In genomic region chr12:32761716-32762115, GRCh38 we compare ENCODE assay signal across 14 cellular contexts. TPM values are rescaled to one million over a fixed set of nuclear protein-coding genes. Genes with fewer than 3 reads are reported as not detected.
A peak's percentile ranks its signal among the peaks of the same experiment; 100 is the strongest.
DNase-seq lines count a peak whose midpoint lies in the region; ATAC-seq and TF ChIP-seq lines count a peak whose summit lies in the region.
"Had no signal": no experiment of that assay in that cellular context is flagged by ENCODE, and none has a peak within 500 bp of the region (broad histone marks: within the 10 kb centered on the region; RNA-seq: fewer than 3 reads in every experiment).

No MANE protein-coding gene starts in this region.

- CTCF ChIA-PET in activated CD4-positive, alpha-beta T cell treated with anti-CD3 and anti-CD28 coated beads for 36 hours (lab: Charles Lee), result interaction anchor here (1.1 to 1.3 kb wide), 2 partner anchors 31 to 363 kb away, joined by 4 to 5 read pairs; partner anchors contain the start of gene FGD4
- CTCF ChIA-PET in T-cell (lab: Charles Lee), result interaction anchor here in 1 of 2 donors (0.6 kb wide), 2 partner anchors 827 to 1336 kb away, joined by 4 read pairs; no protein-coding TSS in a partner anchor

- H4K20me1 ChIP-seq in GM23338 (replicated peaks; ENCODE audit: insufficient read depth) (no peaks in the 10 kb centered on the region), smooth muscle cell (ENCODE audit: low read depth) (no peaks in the 10 kb centered on the region)

- H3K79me2 ChIP-seq in GM23338 (replicated peaks; ENCODE audit: insufficient read depth) (no peaks in the 10 kb centered on the region), smooth muscle cell (ENCODE audit: low read depth) (no peaks in the 10 kb centered on the region)

- DNase-seq in GM23338 (ENCODE audit: low spot score) (no peak), MV-4-11 (lab: John Stamatoyannopoulos, UW) (peak; percentile 78), GM10266 (ENCODE audit: extremely low spot score) (no peak), smooth muscle cell (lab: John Stamatoyannopoulos, UW; ENCODE audit: unreplicated experiment) (no peak), T-cell (no peak)
- no peak for DNase-seq in activated CD4-positive, alpha-beta T cell treated with anti-CD3 and anti-CD28 coated beads for 36 hours
- DNase-seq: activated naive CD4-positive, alpha-beta T cell; brain microvascular endothelial cell; DMS79 treated with DMSO at 0.1 percent for 48 hours; NCI-H187; stimulated activated CD4-positive, alpha-beta T cell treated with anti-CD3 and anti-CD28 coated beads, Interleukin-1b, Interleukin-23, amount 100 ng/mL, for 48 hours; T-helper 2 cell had no signal

- no peaks in the 10 kb centered on the region for H3F3A ChIP-seq in GM23338 (replicated peaks; ENCODE audit: low read depth)
- no peaks in the 10 kb centered on the region for H3F3A ChIP-seq in smooth muscle cell (ENCODE audit: low read depth)

- H3K4me2 ChIP-seq in GM23338 (no peak overlapping the region), smooth muscle cell (no peak overlapping the region)

- H3K9ac ChIP-seq in smooth muscle cell (ENCODE audit: low read depth), result no peak overlapping the region

- H3K4me1 Mint-ChIP-seq in GM23338, result 0 out of 3 replicates have a peak, but pooled peaks cover under 1% of the 10 kb centered on the region
- H3K4me1 Mint-ChIP-seq in dendritic cell treated with granulocyte-macrophage colony-stimulating factor and Interleukin-4, amounts not matched to agents 40 ng/mL and 50 ng/mL, for 4 days (ENCODE audit: low read depth), result peaks cover 16% of the 10 kb centered on the region
- H3K4me1 Mint-ChIP-seq in activated CD4-positive, alpha-beta T cell treated with anti-CD3 and anti-CD28 coated beads for 36 hours, result no peaks in the 10 kb centered on the region
- H3K4me1 Mint-ChIP-seq in T-cell, result no peaks in the 10 kb centered on the region

- no peaks in the 10 kb centered on the region for H3K27me3 ChIP-seq in GM23338 (ENCODE audit: insufficient read depth)
- H3K27me3 ChIP-seq in smooth muscle cell (ENCODE audit: low read depth), result no peaks in the 10 kb centered on the region
- H3K27me3 ChIP-seq: brain microvascular endothelial cell had no signal

- H3K9me3 Mint-ChIP-seq in GM23338 (no peaks in the 10 kb centered on the region), T-cell (no peaks in the 10 kb centered on the region)
- no peaks in the 10 kb centered on the region for H3K9me3 Mint-ChIP-seq in dendritic cell treated with granulocyte-macrophage colony-stimulating factor and Interleukin-4, amounts not matched to agents 40 ng/mL and 50 ng/mL, for 4 days
- H3K9me3 Mint-ChIP-seq in activated CD4-positive, alpha-beta T cell treated with anti-CD3 and anti-CD28 coated beads for 36 hours (ENCODE audit: low read depth), result no peaks in the 10 kb centered on the region

- no peak overlapping the region for H3K4me3 Mint-ChIP-seq in GM23338
- no peak overlapping the region for H3K4me3 Mint-ChIP-seq in dendritic cell treated with granulocyte-macrophage colony-stimulating factor and Interleukin-4, amounts not matched to agents 40 ng/mL and 50 ng/mL, for 4 days
- no peak overlapping the region for H3K4me3 Mint-ChIP-seq in activated CD4-positive, alpha-beta T cell treated with anti-CD3 and anti-CD28 coated beads for 36 hours
- H3K4me3 Mint-ChIP-seq in T-cell, result no peak overlapping the region

- H3K36me3 Mint-ChIP-seq in GM23338 (ENCODE audit: low read depth) (no peaks in the 10 kb centered on the region), T-cell (no peaks in the 10 kb centered on the region)
- H3K36me3 Mint-ChIP-seq in dendritic cell treated with granulocyte-macrophage colony-stimulating factor and Interleukin-4, amounts not matched to agents 40 ng/mL and 50 ng/mL, for 4 days (ENCODE audit: low read depth), result no peaks in the 10 kb centered on the region
- H3K36me3 Mint-ChIP-seq in activated CD4-positive, alpha-beta T cell treated with anti-CD3 and anti-CD28 coated beads for 36 hours (ENCODE audit: low read depth), result no peaks in the 10 kb centered on the region

- no peaks in the 10 kb centered on the region for H3K9me3 ChIP-seq in smooth muscle cell (replicated peaks; ENCODE audit: low read depth)

- peak; percentile 59 for ATAC-seq in GM18498 (IDR thresholded peaks at IDR 0.05; ENCODE audit: unreplicated experiment)
- no peak for ATAC-seq in GM23338
- ATAC-seq in activated CD4-positive, alpha-beta T cell treated with anti-CD3 and anti-CD28 coated beads for 36 hours, result no peak
- ATAC-seq in T-cell (replicated peaks in 1 of 4), result no peak

- POLR2A ChIA-PET in activated CD4-positive, alpha-beta T cell treated with anti-CD3 and anti-CD28 coated beads for 36 hours (lab: Charles Lee), result no interaction called here
- POLR2A ChIA-PET in T-cell (lab: Charles Lee), result interaction anchor here in 1 of 2 donors (0.5 kb wide), 1 partner anchor 641 kb away, joined by 3 read pairs; no protein-coding TSS in a partner anchor

- H3K27ac Mint-ChIP-seq in GM23338 (no peak overlapping the region), T-cell (no peak overlapping the region)
- peak overlapping the region; percentile 74 for H3K27ac Mint-ChIP-seq in dendritic cell treated with granulocyte-macrophage colony-stimulating factor and Interleukin-4, amounts not matched to agents 40 ng/mL and 50 ng/mL, for 4 days
- no peak overlapping the region for H3K27ac Mint-ChIP-seq in activated CD4-positive, alpha-beta T cell treated with anti-CD3 and anti-CD28 coated beads for 36 hours

- H3K36me3 ChIP-seq in GM23338 (ENCODE audit: insufficient read depth) (no peaks in the 10 kb centered on the region), smooth muscle cell (ENCODE audit: low read depth) (no peaks in the 10 kb centered on the region)
- H3K36me3 ChIP-seq: brain microvascular endothelial cell had no signal

- intact Hi-C loops in dendritic cell treated with granulocyte-macrophage colony-stimulating factor and Interleukin-4, amounts not matched to agents 40 ng/mL and 50 ng/mL, for 4 days (cut with micrococcal nuclease), result no loop called here
- intact Hi-C loops in activated CD4-positive, alpha-beta T cell treated with anti-CD3 and anti-CD28 coated beads for 36 hours (cut with DNase I, micrococcal nuclease), result no loop called here

- H3K4me3 ChIP-seq in GM23338 (no peak overlapping the region), smooth muscle cell (no peak overlapping the region)

- 85% methylated on average over 1 of the region's 1 CpG for WGBS in smooth muscle cell (ENCODE audit: low lambda C conversion rate)

- H2AFZ ChIP-seq in GM23338 (peak overlapping the region; percentile 56), smooth muscle cell (ENCODE audit: low read depth) (no peak overlapping the region)

- no peak overlapping the region for H3K27ac ChIP-seq in GM23338 (ENCODE audit: low read depth)
- no peak overlapping the region for H3K27ac ChIP-seq in smooth muscle cell (ENCODE audit: low read depth)
- H3K27ac ChIP-seq: brain microvascular endothelial cell had no signal

- H3K4me1 ChIP-seq in GM23338 (ENCODE audit: insufficient read depth) (no peaks in the 10 kb centered on the region), smooth muscle cell (ENCODE audit: low read depth) (no peaks in the 10 kb centered on the region)

- no peaks in the 10 kb centered on the region for H3K27me3 Mint-ChIP-seq in GM23338 (ENCODE audit: insufficient read depth, low read depth, poor library complexity)
- H3K27me3 Mint-ChIP-seq in dendritic cell treated with granulocyte-macrophage colony-stimulating factor and Interleukin-4, amounts not matched to agents 40 ng/mL and 50 ng/mL, for 4 days, result no peaks in the 10 kb centered on the region
- H3K27me3 Mint-ChIP-seq in activated CD4-positive, alpha-beta T cell treated with anti-CD3 and anti-CD28 coated beads for 36 hours, result peaks cover 4% of the 10 kb centered on the region
- H3K27me3 Mint-ChIP-seq in T-cell, result peaks cover 6 to 7% of the 10 kb centered on the region in 2 donors

- no peak for TF ChIP-seq CTCF in GM23338 (conservative IDR thresholded peaks at IDR 0.05; ENCODE audit: low read depth in 2 of 2)
- TF ChIP-seq CTCF in GM10266 (IDR thresholded peaks at IDR 0.05; ENCODE audit: control insufficient read depth, insufficient read depth, low read depth, missing control alignments), result no peak
- TF ChIP-seq CTCF in smooth muscle cell (IDR thresholded peaks at IDR 0.05; ENCODE audit: borderline replicate concordance, insufficient read depth, poor library complexity, severe bottlenecking), result no peak

- no peaks in the 10 kb centered on the region for H3K9me2 ChIP-seq in GM23338 (ENCODE audit: insufficient read depth)

TF ChIP-seq in GM23338, 12 proteins besides CTCF, POLR2A, EP300 and RAD21 (continues in another document):
- TF ChIP-seq CREB1 (CRISPR knock-in tag; IDR thresholded peaks at IDR 0.05; ENCODE audit: low read depth) (no peak), ZNF114 (CRISPR knock-in tag; IDR thresholded peaks at IDR 0.05) (no peak), EZH2phosphoT487 (IDR thresholded peaks at IDR 0.05; ENCODE audit: unreplicated experiment) (no peak), EZH2 (IDR thresholded peaks at IDR 0.05; ENCODE audit: low read depth, unreplicated experiment) (no peak), POLR2AphosphoS5 (IDR thresholded peaks at IDR 0.05; ENCODE audit: low read depth) (no peak), ZNF331 (CRISPR knock-in tag; IDR thresholded peaks at IDR 0.05; ENCODE audit: low read depth) (no peak), ETS1 (IDR thresholded peaks at IDR 0.05) (no peak)

RNA-seq across cellular contexts. Expression of gene YARS2, which starts 6.0 kb away (rescaled TPM):
- 67.1 and 73.0 TPM in 2 replicates for total RNA-seq in GM23338 (2014; rRNA removed; shearing (Covaris generic))
- polyA plus RNA-seq in GM23338 (2016; fragmentation: Nextera tagmentation; extraction: Ambion mirVana) (70.1 and 76.7 TPM in 2 replicates), smooth muscle cell (25.4 and 25.9 TPM in 2 replicates)
- total RNA-seq in smooth muscle cell (22.5 and 32.6 TPM in 2 replicates), T-cell (10 to 100 TPM; 14.8 to 20.4 (median 18.0) TPM)
- 10 to 100 TPM; 33.0 to 45.9 TPM for total RNA-seq in activated CD4-positive, alpha-beta T cell treated with anti-CD3 and anti-CD28 coated beads for 36 hours
